36 cellular contexts compared by ENCODE assay signal in genomic region chr4:122090989-122091388, GRCh38.
"Had no signal": no experiment of that assay in that cellular context is flagged by ENCODE, and none has a peak within 500 bp of the region (broad histone marks: within the 10 kb centered on the region; RNA-seq: fewer than 3 reads in every experiment).

No MANE protein-coding gene starts in this region.

- FAIRE-seq: astrocyte, TTC549 had no signal

- H3K27me3 ChIP-seq: body of pancreas, brain microvascular endothelial cell, breast epithelium had no signal

- H3K27ac ChIP-seq: body of pancreas, brain microvascular endothelial cell, breast epithelium, VCaP had no signal

- H3K4me1 Mint-ChIP-seq: activated B cell treated with CpG ODN at 0.5 μM for 24 hours; activated CD4-positive, alpha-beta T cell treated with anti-CD3 and anti-CD28 coated beads, Interleukin-2, amount 10 ng/mL, durations not matched to agents 24 days and 14 days; activated naive CD8-positive, alpha-beta T cell treated with anti-CD3 and anti-CD28 coated beads for 36 hours; activated T-helper 17 cell treated with anti-CD3 and anti-CD28 coated beads, Interleukin-2, amount 50 U/mL, for 72 hours had no signal

- H3K4me3 Mint-ChIP-seq: activated B cell treated with CpG ODN at 0.5 μM for 24 hours; activated CD4-positive, alpha-beta memory T cell treated with anti-CD3 and anti-CD28 coated beads for 36 hours; activated CD4-positive, alpha-beta T cell treated with anti-CD3 and anti-CD28 coated beads, Interleukin-2, amount 10 ng/mL, durations not matched to agents 24 days and 14 days; activated CD8-positive, alpha-beta T cell treated with anti-CD3 and anti-CD28 coated beads for 36 hours; activated naive CD4-positive, alpha-beta T cell treated with anti-CD3 and anti-CD28 coated beads for 36 hours; activated naive CD8-positive, alpha-beta T cell treated with anti-CD3 and anti-CD28 coated beads for 36 hours; activated T-cell treated with anti-CD3 and anti-CD28 coated beads, Interleukin-2, amount 50 U/mL, for 4 hours; activated T-cell treated with anti-CD3 and anti-CD28 coated beads, Interleukin-2, amount 50 U/mL, for 72 hours; activated T-helper 1 cell treated with anti-CD3 and anti-CD28 coated beads, Interleukin-12 subunit alpha, Interleukin-12 subunit beta, Interleukin-2, Interleukin-4 antibody, amounts not matched to agents 30 ng/mL and 10 ng/mL and 1 ng/mL, durations not matched to agents 14 hours and 24 hours and 36 hours; activated T-helper 17 cell treated with anti-CD3 and anti-CD28 coated beads, Interleukin-2, amount 50 U/mL, for 72 hours; T-helper 1 cell treated with Interleukin-12 subunit alpha and Interleukin-12 subunit beta and Interleukin-4 antibody, amounts not matched to agents 30 μg/mL and 1 μg/mL, for 36 hours; T-helper 2 cell treated with Interferon-gamma antibody and Interleukin-4, amounts not matched to agents 5 μg/mL and 100 μg/mL, for 36 hours had no signal

- H3K36me3 Mint-ChIP-seq: activated CD4-positive, alpha-beta memory T cell treated with anti-CD3 and anti-CD28 coated beads for 36 hours; activated naive CD4-positive, alpha-beta T cell treated with anti-CD3 and anti-CD28 coated beads, Interleukin-2, amount 50 U/mL, for 72 hours; activated naive CD8-positive, alpha-beta T cell treated with anti-CD3 and anti-CD28 coated beads for 36 hours had no signal

- H3K4me1 ChIP-seq: body of pancreas, breast epithelium had no signal

- H3K27me3 Mint-ChIP-seq: activated CD4-positive, alpha-beta memory T cell treated with anti-CD3 and anti-CD28 coated beads for 36 hours; activated naive CD8-positive, alpha-beta T cell treated with anti-CD3 and anti-CD28 coated beads for 36 hours had no signal

- H3K9me3 ChIP-seq: body of pancreas, breast epithelium had no signal

- H3K9me3 Mint-ChIP-seq: activated B cell treated with CpG ODN at 0.5 μM for 24 hours; activated CD4-positive, alpha-beta memory T cell treated with anti-CD3 and anti-CD28 coated beads for 36 hours; activated CD8-positive, alpha-beta T cell treated with anti-CD3 and anti-CD28 coated beads for 36 hours; activated naive CD4-positive, alpha-beta T cell treated with anti-CD3 and anti-CD28 coated beads for 36 hours; activated naive CD4-positive, alpha-beta T cell treated with anti-CD3 and anti-CD28 coated beads, Interleukin-2, amount 50 U/mL, for 72 hours; activated naive CD8-positive, alpha-beta T cell treated with anti-CD3 and anti-CD28 coated beads for 36 hours; activated T-cell treated with anti-CD3 and anti-CD28 coated beads, Interleukin-2, amount 50 U/mL, for 4 hours; activated T-cell treated with anti-CD3 and anti-CD28 coated beads, Interleukin-2, amount 50 U/mL, for 72 hours; activated T-helper 1 cell treated with anti-CD3 and anti-CD28 coated beads, Interleukin-12 subunit alpha, Interleukin-12 subunit beta, Interleukin-2, Interleukin-4 antibody, amounts not matched to agents 30 ng/mL and 10 ng/mL and 1 ng/mL, durations not matched to agents 14 hours and 24 hours and 36 hours; activated T-helper 17 cell treated with anti-CD3 and anti-CD28 coated beads, Interleukin-2, amount 50 U/mL, for 72 hours; T-helper 2 cell treated with Interferon-gamma antibody and Interleukin-4, amounts not matched to agents 5 μg/mL and 100 μg/mL, for 36 hours had no signal

- H3K27ac Mint-ChIP-seq: activated B cell treated with CpG ODN at 0.5 μM for 24 hours; activated CD4-positive, alpha-beta memory T cell treated with anti-CD3 and anti-CD28 coated beads for 36 hours; activated CD4-positive, alpha-beta T cell treated with anti-CD3 and anti-CD28 coated beads, Interleukin-2, amount 10 ng/mL, durations not matched to agents 24 days and 14 days; activated CD8-positive, alpha-beta T cell treated with anti-CD3 and anti-CD28 coated beads for 36 hours; activated naive CD4-positive, alpha-beta T cell treated with anti-CD3 and anti-CD28 coated beads for 36 hours; activated naive CD4-positive, alpha-beta T cell treated with anti-CD3 and anti-CD28 coated beads, Interleukin-2, amount 50 U/mL, for 72 hours; activated naive CD8-positive, alpha-beta T cell treated with anti-CD3 and anti-CD28 coated beads for 36 hours; activated T-cell treated with anti-CD3 and anti-CD28 coated beads, Interleukin-2, amount 50 U/mL, for 72 hours; activated T-helper 1 cell treated with anti-CD3 and anti-CD28 coated beads, Interleukin-12 subunit alpha, Interleukin-12 subunit beta, Interleukin-2, Interleukin-4 antibody, amounts not matched to agents 30 ng/mL and 10 ng/mL and 1 ng/mL, durations not matched to agents 14 hours and 24 hours and 36 hours; activated T-helper 17 cell treated with anti-CD3 and anti-CD28 coated beads, Interleukin-2, amount 50 U/mL, for 72 hours; T-helper 1 cell treated with Interleukin-12 subunit alpha and Interleukin-12 subunit beta and Interleukin-4 antibody, amounts not matched to agents 30 μg/mL and 1 μg/mL, for 36 hours; T-helper 2 cell treated with Interferon-gamma antibody and Interleukin-4, amounts not matched to agents 5 μg/mL and 100 μg/mL, for 36 hours had no signal

- DNase-seq: activated B cell treated with CpG ODN at 0.5 μM for 24 hours; activated CD4-positive, alpha-beta memory T cell treated with anti-CD3 and anti-CD28 coated beads for 36 hours; activated CD4-positive, alpha-beta T cell treated with anti-CD3 and anti-CD28 coated beads for 4 hours; activated CD4-positive, alpha-beta T cell treated with anti-CD3 and anti-CD28 coated beads, Interleukin-2, amount 10 ng/mL, durations not matched to agents 24 days and 14 days; activated CD4-positive, alpha-beta T cell treated with anti-CD3 and anti-CD28 coated beads, Interleukin-2, amount 50 U/mL, for 1 hour; activated CD4-positive, alpha-beta T cell treated with anti-CD3 and anti-CD28 coated beads, Interleukin-2, amount 50 U/mL, for 4 hours; activated CD4-positive, CD25-positive, alpha-beta regulatory T cell treated with anti-CD3 and anti-CD28 coated beads, Interleukin-2, amount 50 U/mL, for 72 hours; activated CD8-positive, alpha-beta memory T cell treated with anti-CD3 and anti-CD28 coated beads, Interleukin-2, amount 50 U/mL, for 4 hours; activated CD8-positive, alpha-beta T cell treated with anti-CD3 and anti-CD28 coated beads for 36 hours; activated effector memory CD4-positive, alpha-beta T cell treated with anti-CD3 and anti-CD28 coated beads, Interleukin-2, amount 50 U/mL, for 16 hours; activated gamma-delta T cell treated with Interleukin-2 at 50 U/mL for 16 hours; activated naive CD4-positive, alpha-beta T cell; activated naive CD4-positive, alpha-beta T cell treated with anti-CD3 and anti-CD28 coated beads for 36 hours; activated naive CD4-positive, alpha-beta T cell treated with anti-CD3 and anti-CD28 coated beads, Interleukin-2, amount 50 U/mL, for 16 hours; activated naive CD8-positive, alpha-beta T cell treated with anti-CD3 and anti-CD28 coated beads for 36 hours; activated T-cell treated with anti-CD3 and anti-CD28 coated beads for 4 hours; activated T-cell treated with anti-CD3 and anti-CD28 coated beads, Interleukin-2, amount 50 U/mL, for 1 hour; activated T-cell treated with anti-CD3 and anti-CD28 coated beads, Interleukin-2, amount 50 U/mL, for 4 hours; activated T-cell treated with anti-CD3 and anti-CD28 coated beads, Interleukin-2, amount 50 U/mL, for 72 hours; amygdala; aorta; body of pancreas; brain microvascular endothelial cell; central memory CD4-positive, alpha-beta T cell; T-helper 1 cell; T-helper 2 cell; T-helper 9 cell had no signal

- H3K36me3 ChIP-seq: brain microvascular endothelial cell, breast epithelium had no signal

- ATAC-seq: activated CD8-positive, alpha-beta T cell treated with anti-CD3 and anti-CD28 coated beads for 36 hours; activated naive CD4-positive, alpha-beta T cell treated with anti-CD3 and anti-CD28 coated beads, Interleukin-2, amount 50 U/mL, for 72 hours; activated T-cell treated with anti-CD3 and anti-CD28 coated beads, Interleukin-2, amount 50 U/mL, for 4 hours; activated T-cell treated with anti-CD3 and anti-CD28 coated beads, Interleukin-2, amount 50 U/mL, for 72 hours; activated T-helper 17 cell treated with anti-CD3 and anti-CD28 coated beads, Interleukin-2, amount 50 U/mL, for 72 hours; body of pancreas had no signal

- H3K4me3 ChIP-seq: body of pancreas, breast epithelium had no signal
